8 cellular contexts compared by ENCODE assay signal in genomic region chr12:89880695-89881350, GRCh38.
A peak's percentile ranks its signal among the peaks of the same experiment; 100 is the strongest.
DNase-seq lines count a peak whose midpoint lies in the region; ATAC-seq and TF ChIP-seq lines count a peak whose summit lies in the region.

No MANE protein-coding gene starts in this region.

- no peak overlapping the region for H3K4me3 ChIP-seq in Jurkat, Clone E6-1 (ENCODE audit: low read length)
- H3K4me3 ChIP-seq in foreskin fibroblast (ENCODE audit: low read depth in 1 of 2, low read length in 2 of 2) = no peak overlapping the region

- in situ Hi-C loops in GM13976 (cut with MboI; ENCODE audit: low sequenced_read_pairs, unreplicated experiment) = no loop called here

- DNase-seq in GM13976 (ENCODE audit: low spot score) (peak; percentile 48), Right ventricle myocardium superior (no peak), SK-N-DZ (ENCODE audit: low spot score) (no peak), foreskin fibroblast (no peak), pons (ENCODE audit: low spot score) (no peak)
- DNase-seq in Jurkat, Clone E6-1 (ENCODE audit: low read depth, low spot score) = peak; percentile 42
- DNase-seq in activated naive CD4-positive, alpha-beta T cell treated with anti-CD3 and anti-CD28 coated beads, Interleukin-2, amount 50 U/mL, for 16 hours = peak; percentile 14

- intact Hi-C loops in Right ventricle myocardium superior (cut with DNase I) = no loop called here

- peak; percentile 94 for ATAC-seq in GM21528 (IDR thresholded peaks at IDR 0.05; ENCODE audit: low FRiP score, unreplicated experiment)
- ATAC-seq in Right ventricle myocardium superior (ENCODE audit: poor library complexity) = no peak

- no peak for TF ChIP-seq CTCF in GM13976 (IDR thresholded peaks at IDR 0.05; ENCODE audit: borderline replicate concordance, control extremely low read depth, extremely low read depth, insufficient read depth, missing control alignments)
- TF ChIP-seq CTCF in foreskin fibroblast (IDR thresholded peaks at IDR 0.05; ENCODE audit: low read depth, low read length) = no peak

Comparison
In these comparisons a context has a peak if more than half of its experiments do, and no peak if none do; other contexts are left out.
1. DNase-seq: peak in GM13976 (single experiment), Jurkat, Clone E6-1 (single experiment) and activated naive CD4-positive, alpha-beta T cell treated with anti-CD3 and anti-CD28 coated beads, Interleukin-2, amount 50 U/mL, for 16 hours (single experiment); none in Right ventricle myocardium superior (single experiment), SK-N-DZ (single experiment), foreskin fibroblast (0 of 2) and pons (single experiment).